ENCODE assay signal across 10 cellular contexts in the genomic region with DNA sequence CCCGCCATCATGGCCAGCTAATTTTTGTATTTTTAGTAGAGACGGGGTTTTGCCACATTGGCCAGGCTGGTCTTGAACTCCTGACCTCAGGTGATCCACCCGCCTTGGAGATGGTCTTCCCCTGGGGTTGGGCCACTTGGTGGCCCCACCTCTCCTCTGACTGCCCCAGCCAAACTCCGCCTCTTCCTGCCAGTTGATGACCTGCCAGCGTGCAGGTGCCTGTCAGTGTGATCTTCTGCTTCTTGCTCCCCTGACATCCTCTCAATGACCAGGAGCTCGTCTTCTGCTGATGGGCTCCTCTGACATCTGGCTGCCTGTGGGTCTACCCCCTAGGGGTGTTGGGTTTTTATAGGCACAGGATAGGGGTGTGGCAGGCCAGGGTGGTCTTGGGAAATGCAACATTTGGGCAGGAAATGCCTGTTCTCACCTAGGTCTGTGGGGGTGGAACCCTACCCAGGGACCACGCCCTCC. TPM values are rescaled to one million over a fixed set of nuclear protein-coding genes. Genes with fewer than 3 reads are reported as not detected.
DNase-seq lines count a peak whose midpoint lies in the region; ATAC-seq and TF ChIP-seq lines count a peak whose summit lies in the region.
"Not testable (repeated sequence)": the region's sequence is repeated elsewhere in the genome, so short reads cannot be mapped to it uniquely, and the experiment has no call there.
"Had no signal": no experiment of that assay in that cellular context is flagged by ENCODE, and none has a peak within 500 bp of the region (broad histone marks: within the 10 kb centered on the region; RNA-seq: fewer than 3 reads in every experiment).

No MANE protein-coding gene starts in this region.

- H3K36me3 Mint-ChIP-seq in CD4-positive, alpha-beta memory T cell = peaks cover 18 to 46% of the 10 kb centered on the region in 2 donors
- H3K36me3 Mint-ChIP-seq in T-helper 17 cell (ENCODE audit: low read depth) = not testable (repeated sequence)
- H3K36me3 Mint-ChIP-seq in activated T-cell treated with anti-CD3 and anti-CD28 coated beads, Interleukin-2, amount 50 U/mL, for 72 hours (ENCODE audit: insufficient read depth in 2 of 2) = peaks cover 8 to 19% of the 10 kb centered on the region in 2 donors
- peaks cover 50% of the 10 kb centered on the region for H3K36me3 Mint-ChIP-seq in central memory CD8-positive, alpha-beta T cell (ENCODE audit: insufficient read depth)
- peaks cover 8 to 18% of the 10 kb centered on the region in 2 donors for H3K36me3 Mint-ChIP-seq in naive B cell
- peaks cover 34 to 63% of the 10 kb centered on the region in 2 donors for H3K36me3 Mint-ChIP-seq in stimulated activated naive B cell treated with anti-CD40 and anti-IgM and Interleukin-4, amounts not matched to agents 10 μg/mL and 1 μg/mL and 100 μg/mL, for 72 hours

- peak overlapping the region; percentile 69 to 100 (median 96) for H3K4me3 Mint-ChIP-seq in CD4-positive, alpha-beta memory T cell
- H3K4me3 Mint-ChIP-seq in T-helper 17 cell (peak overlapping the region; percentile 96), naive B cell (peak overlapping the region; percentile 24 to 99 (median 80))
- peak overlapping the region; percentile 87 to 96 for H3K4me3 Mint-ChIP-seq in activated T-cell treated with anti-CD3 and anti-CD28 coated beads, Interleukin-2, amount 50 U/mL, for 72 hours
- H3K4me3 Mint-ChIP-seq in central memory CD8-positive, alpha-beta T cell = peak overlapping the region; percentile 92
- H3K4me3 Mint-ChIP-seq in stimulated activated naive B cell treated with anti-CD40 and anti-IgM and Interleukin-4, amounts not matched to agents 10 μg/mL and 1 μg/mL and 100 μg/mL, for 72 hours = peak overlapping the region; percentile 70 to 74

- H3K27me3 Mint-ChIP-seq in CD4-positive, alpha-beta memory T cell; T-helper 17 cell; activated T-cell treated with anti-CD3 and anti-CD28 coated beads, Interleukin-2, amount 50 U/mL, for 72 hours (ENCODE audit: low read depth); central memory CD8-positive, alpha-beta T cell; naive B cell; stimulated activated naive B cell treated with anti-CD40 and anti-IgM and Interleukin-4, amounts not matched to agents 10 μg/mL and 1 μg/mL and 100 μg/mL, for 72 hours: not testable (repeated sequence)

- H3K4me3 ChIP-seq in CD4-positive, alpha-beta memory T cell (ENCODE audit: low read length in 2 of 2) = peak overlapping the region in 1 of 2 donors; percentile 45
- H3K4me3 ChIP-seq in NB4 (ENCODE audit: low read depth, low read length) = not testable (repeated sequence)

- CTCF ChIA-PET in CD4-positive, alpha-beta memory T cell (lab: Charles Lee; ENCODE audit: partially characterized antibody) = interaction anchor here (1.1 to 2.1 kb wide), 5 partner anchors 17 to 129 kb away, joined by 3 to 9 read pairs (median 4); partner anchors contain the start of gene PPP1CA

- not testable (repeated sequence) for H3K9me3 ChIP-seq in CD4-positive, alpha-beta memory T cell (ENCODE audit: control insufficient read depth in 1 of 2, low read length in 2 of 2); T-helper 17 cell (ENCODE audit: control insufficient read depth, low read length, poor library complexity, severe bottlenecking)

- intact Hi-C loops in CD4-positive, alpha-beta memory T cell (cut with micrococcal nuclease) = not testable (repeated sequence)

- H3K4me1 Mint-ChIP-seq in CD4-positive, alpha-beta memory T cell = peaks cover 46 to 74% (median 60%) of the 10 kb centered on the region in 4 donors
- H3K4me1 Mint-ChIP-seq in T-helper 17 cell = peaks cover 61% of the 10 kb centered on the region
- peaks cover 74% of the 10 kb centered on the region for H3K4me1 Mint-ChIP-seq in activated T-cell treated with anti-CD3 and anti-CD28 coated beads, Interleukin-2, amount 50 U/mL, for 72 hours (ENCODE audit: low read depth)
- peaks cover 70% of the 10 kb centered on the region for H3K4me1 Mint-ChIP-seq in central memory CD8-positive, alpha-beta T cell
- H3K4me1 Mint-ChIP-seq in naive B cell = peaks cover 42 to 72% (median 68%) of the 10 kb centered on the region in 3 donors
- peaks cover 56 to 69% of the 10 kb centered on the region in 2 donors for H3K4me1 Mint-ChIP-seq in stimulated activated naive B cell treated with anti-CD40 and anti-IgM and Interleukin-4, amounts not matched to agents 10 μg/mL and 1 μg/mL and 100 μg/mL, for 72 hours

- H3K36me3 ChIP-seq in CD4-positive, alpha-beta memory T cell (ENCODE audit: insufficient read depth, low read length) = peaks cover 29% of the 10 kb centered on the region

- TF ChIP-seq CTCF in NB4 (IDR thresholded peaks at IDR 0.05; ENCODE audit: low read depth, low read length) = not testable (repeated sequence)

- in situ Hi-C loops in GM18951 (cut with MboI; ENCODE audit: low sequenced_read_pairs, unreplicated experiment) = not testable (repeated sequence)

- DNase-seq in CD4-positive, alpha-beta memory T cell = peak; percentile 36 to 63 (median 46)
- peak; percentile 29 for DNase-seq in NB4 (ENCODE audit: low read depth)
- DNase-seq in T-helper 17 cell; central memory CD8-positive, alpha-beta T cell (ENCODE audit: low spot score in 2 of 2); naive B cell; stimulated activated naive B cell treated with anti-CD40 and anti-IgM and Interleukin-4, amounts not matched to agents 10 μg/mL and 1 μg/mL and 100 μg/mL, for 72 hours: not testable (repeated sequence)
- DNase-seq in activated T-cell treated with anti-CD3 and anti-CD28 coated beads, Interleukin-2, amount 50 U/mL, for 72 hours = peak; percentile 79 to 83

- not testable (repeated sequence) for ATAC-seq in T-helper 17 cell; central memory CD8-positive, alpha-beta T cell (replicated peaks; ENCODE audit: extremely low read depth, poor library complexity, severe bottlenecking); naive B cell (ENCODE audit: low read depth in 2 of 2); stimulated activated naive B cell treated with anti-CD40 and anti-IgM and Interleukin-4, amounts not matched to agents 10 μg/mL and 1 μg/mL and 100 μg/mL, for 72 hours (replicated peaks)
- ATAC-seq in activated T-cell treated with anti-CD3 and anti-CD28 coated beads, Interleukin-2, amount 50 U/mL, for 72 hours (replicated peaks in 1 of 2) = peak; percentile 3 to 17

- H3K27me3 ChIP-seq in CD4-positive, alpha-beta memory T cell (ENCODE audit: insufficient read depth, low read length) = not testable (repeated sequence)

- H3K9me3 Mint-ChIP-seq in CD4-positive, alpha-beta memory T cell; activated T-cell treated with anti-CD3 and anti-CD28 coated beads, Interleukin-2, amount 50 U/mL, for 72 hours; central memory CD8-positive, alpha-beta T cell; naive B cell; stimulated activated naive B cell treated with anti-CD40 and anti-IgM and Interleukin-4, amounts not matched to agents 10 μg/mL and 1 μg/mL and 100 μg/mL, for 72 hours: not testable (repeated sequence)

- H3K4me1 ChIP-seq in CD4-positive, alpha-beta memory T cell (ENCODE audit: insufficient read depth, low read length) = peaks cover 71% of the 10 kb centered on the region

- peak overlapping the region; percentile 86 to 99 (median 95) for H3K27ac Mint-ChIP-seq in CD4-positive, alpha-beta memory T cell
- H3K27ac Mint-ChIP-seq in T-helper 17 cell (peak overlapping the region; percentile 99), naive B cell (peak overlapping the region; percentile 47 to 93 (median 82))
- peak overlapping the region; percentile 79 for H3K27ac Mint-ChIP-seq in activated T-cell treated with anti-CD3 and anti-CD28 coated beads, Interleukin-2, amount 50 U/mL, for 72 hours
- H3K27ac Mint-ChIP-seq in central memory CD8-positive, alpha-beta T cell (ENCODE audit: low read depth) = peak overlapping the region; percentile 95
- peak overlapping the region; percentile 84 for H3K27ac Mint-ChIP-seq in stimulated activated naive B cell treated with anti-CD40 and anti-IgM and Interleukin-4, amounts not matched to agents 10 μg/mL and 1 μg/mL and 100 μg/mL, for 72 hours

- peak overlapping the region; percentile 66 for H3K27ac ChIP-seq in CD4-positive, alpha-beta memory T cell (ENCODE audit: low read depth, low read length)

- POLR2A ChIA-PET in CD4-positive, alpha-beta memory T cell (lab: Charles Lee; ENCODE audit: partially characterized antibody) = interaction anchor here (0.6 to 16.2 kb wide), 15 partner anchors 10 to 208 kb away, joined by 3 to 279 read pairs (median 15); partner anchors contain the start of genes PITPNM1, POLD4, PPP1CA and PTPRCAP

- peak; percentile 59 for TF ChIP-seq POLR2A in GM18951 (IDR thresholded peaks at IDR 0.05; ENCODE audit: extremely low read depth, insufficient read depth, insufficient read length)
- not testable (repeated sequence) for TF ChIP-seq POLR2A in NB4 (IDR thresholded peaks at IDR 0.05; ENCODE audit: extremely low read depth, insufficient read length)

RNA-seq across cellular contexts. Expression of gene AIP, which starts 3.1 kb away (rescaled TPM):
- total RNA-seq in CD4-positive, alpha-beta memory T cell = 100 to 1,000 TPM; 131 to 132 TPM
- polyA plus RNA-seq in CD4-positive, alpha-beta memory T cell = 100 to 1,000 TPM; 152 to 185 TPM
- total RNA-seq in T-helper 17 cell = 100 to 1,000 TPM in 1 of 2 donors, 10 to 100 TPM in 1; 98.3 to 109 TPM
- 100 to 1,000 TPM; 172 to 184 TPM for total RNA-seq in activated T-cell treated with anti-CD3 and anti-CD28 coated beads, Interleukin-2, amount 50 U/mL, for 72 hours
- 100 to 1,000 TPM in 4 of 6 donors, 10 to 100 TPM in 2; 86.8 to 149 (median 120) TPM for polyA plus RNA-seq in naive B cell (ENCODE audit: low read depth in 6 of 6)

RNA-seq across cellular contexts. Expression of gene TMEM134, which starts 16.9 kb away (rescaled TPM):
- total RNA-seq in CD4-positive, alpha-beta memory T cell = 10 to 100 TPM; 90.1 to 99.1 TPM
- 100 to 1,000 TPM; 152 to 162 TPM for polyA plus RNA-seq in CD4-positive, alpha-beta memory T cell
- 10 to 100 TPM; 48.7 to 65.6 TPM for total RNA-seq in T-helper 17 cell
- 10 to 100 TPM; 53.2 to 59.7 TPM for total RNA-seq in activated T-cell treated with anti-CD3 and anti-CD28 coated beads, Interleukin-2, amount 50 U/mL, for 72 hours
- 100 to 1,000 TPM; 183 to 250 (median 221) TPM for polyA plus RNA-seq in naive B cell (ENCODE audit: low read depth in 6 of 6)

RNA-seq across cellular contexts. Expression of gene PITPNM1, which starts 19.3 kb away (rescaled TPM):
- 100 to 1,000 TPM; 137 to 143 TPM for total RNA-seq in CD4-positive, alpha-beta memory T cell
- polyA plus RNA-seq in CD4-positive, alpha-beta memory T cell = 10 to 100 TPM; 15.0 to 43.6 TPM
- 100 to 1,000 TPM; 109 to 121 TPM for total RNA-seq in T-helper 17 cell
- 100 to 1,000 TPM in 1 of 2 donors, 10 to 100 TPM in 1; 94.3 to 118 TPM for total RNA-seq in activated T-cell treated with anti-CD3 and anti-CD28 coated beads, Interleukin-2, amount 50 U/mL, for 72 hours
- 10 to 100 TPM; 10.9 to 34.9 (median 14.5) TPM for polyA plus RNA-seq in naive B cell (ENCODE audit: low read depth in 6 of 6)

RNA-seq across cellular contexts. Expression of gene CDK2AP2, which starts 22.1 kb away (rescaled TPM):
- total RNA-seq in CD4-positive, alpha-beta memory T cell = 10 to 100 TPM; 85.8 to 86.0 TPM
- polyA plus RNA-seq in CD4-positive, alpha-beta memory T cell = 100 to 1,000 TPM in 1 of 2 donors, 10 to 100 TPM in 1; 83.3 to 152 TPM
- 10 to 100 TPM; 33.8 to 45.6 TPM for total RNA-seq in T-helper 17 cell
- 100 to 1,000 TPM; 103 to 137 TPM for total RNA-seq in activated T-cell treated with anti-CD3 and anti-CD28 coated beads, Interleukin-2, amount 50 U/mL, for 72 hours
- 100 to 1,000 TPM in 5 of 6 donors, 10 to 100 TPM in 1; 87.4 to 161 (median 111) TPM for polyA plus RNA-seq in naive B cell (ENCODE audit: low read depth in 6 of 6)

RNA-seq across cellular contexts. Expression of gene CABP4, which starts 30.8 kb away (rescaled TPM):
- total RNA-seq in CD4-positive, alpha-beta memory T cell = 1 to 10 TPM; 1.4 to 2.3 TPM
- under 1 TPM; 0.27 to 0.84 TPM for polyA plus RNA-seq in CD4-positive, alpha-beta memory T cell
- 10 to 100 TPM in 1 of 2 donors, 1 to 10 TPM in 1; 7.5 to 12.1 TPM for total RNA-seq in T-helper 17 cell
- 10 to 100 TPM in 1 of 2 donors, 1 to 10 TPM in 1; 8.9 to 10.4 TPM for total RNA-seq in activated T-cell treated with anti-CD3 and anti-CD28 coated beads, Interleukin-2, amount 50 U/mL, for 72 hours
- 1 to 10 TPM in 5 of 6 donors, not detected in 1; 1.5 to 6.8 (median 2.1) TPM for polyA plus RNA-seq in naive B cell (ENCODE audit: low read depth in 6 of 6)
- total RNA-seq: H1, smooth muscle cell had no signal
- polyA plus RNA-seq: H1, smooth muscle cell had no signal
